Comparison of ENCODE assay signal across 31 cellular contexts in genomic region chr20:32029561-32029960, GRCh38. TPM values are rescaled to one million over a fixed set of nuclear protein-coding genes. Genes with fewer than 3 reads are reported as not detected.
"Had no signal": no experiment of that assay in that cellular context is flagged by ENCODE, and none has a peak within 500 bp of the region (broad histone marks: within the 10 kb centered on the region; RNA-seq: fewer than 3 reads in every experiment).

No MANE protein-coding gene starts in this region.

- H3K27ac Mint-ChIP-seq: naive thymus-derived CD8-positive, alpha-beta T cell; natural killer cell treated with Interleukin-12 subunit alpha and Interleukin-12 subunit beta and Interleukin-15 and Interleukin-18, amount 100 ng/mL, for 72 hours; progenitor cell of endocrine pancreas; stimulated activated memory B cell treated with anti-CD40 and anti-IgM and Interleukin-4, amounts not matched to agents 10 μg/mL and 1 μg/mL and 100 μg/mL, for 72 hours; stimulated activated naive CD8-positive, alpha-beta T cell treated with anti-CD3 and anti-CD28 coated beads, Interleukin-15, amount 100 ng/mL, for 72 hours; type B pancreatic cell had no signal

- H3K4me2 ChIP-seq: smooth muscle cell had no signal

- H3K9ac ChIP-seq: parathyroid adenoma had no signal

- H3K27ac ChIP-seq: ovary, parathyroid adenoma, psoas muscle, skin epidermis, spleen, suprapubic skin, testis, tibial artery, transverse colon, upper lobe of right lung, uterus had no signal

- H3K36me3 Mint-ChIP-seq: naive B cell; natural killer cell treated with Interleukin-12 subunit alpha and Interleukin-12 subunit beta and Interleukin-15 and Interleukin-18, amount 100 ng/mL, for 72 hours; stimulated activated memory B cell treated with anti-CD40 and anti-IgM and Interleukin-4, amounts not matched to agents 10 μg/mL and 1 μg/mL and 100 μg/mL, for 72 hours; type B pancreatic cell had no signal

- H3K9me3 Mint-ChIP-seq: naive B cell; naive thymus-derived CD8-positive, alpha-beta T cell; natural killer cell treated with Interleukin-12 subunit alpha and Interleukin-12 subunit beta and Interleukin-15 and Interleukin-18, amount 100 ng/mL, for 72 hours; stimulated activated memory B cell treated with anti-CD40 and anti-IgM and Interleukin-4, amounts not matched to agents 10 μg/mL and 1 μg/mL and 100 μg/mL, for 72 hours; stimulated activated naive CD8-positive, alpha-beta T cell treated with anti-CD3 and anti-CD28 coated beads, Interleukin-15, amount 100 ng/mL, for 72 hours; type B pancreatic cell had no signal

- H3K9me3 ChIP-seq: ovary, psoas muscle, spleen, suprapubic skin, testis, tibial artery, transverse colon, upper lobe of right lung, uterus had no signal

- H3K27me3 ChIP-seq: ovary, testis, upper lobe of right lung had no signal

- H3K4me1 Mint-ChIP-seq: naive thymus-derived CD8-positive, alpha-beta T cell; stimulated activated naive CD8-positive, alpha-beta T cell treated with anti-CD3 and anti-CD28 coated beads, Interleukin-15, amount 100 ng/mL, for 72 hours had no signal

- H3K79me2 ChIP-seq: parathyroid adenoma had no signal

- ATAC-seq: naive thymus-derived CD8-positive, alpha-beta T cell; natural killer cell treated with Interleukin-12 subunit alpha and Interleukin-12 subunit beta and Interleukin-15 and Interleukin-18, amount 100 ng/mL, for 72 hours; psoas muscle; right cardiac atrium; stimulated activated memory B cell treated with anti-CD40 and anti-IgM and Interleukin-4, amounts not matched to agents 10 μg/mL and 1 μg/mL and 100 μg/mL, for 72 hours; stimulated activated naive CD8-positive, alpha-beta T cell treated with anti-CD3 and anti-CD28 coated beads, Interleukin-15, amount 100 ng/mL, for 72 hours; stimulated activated naive CD8-positive, alpha-beta T cell treated with anti-CD3 and anti-CD28 coated beads, Interleukin-15, Interleukin-2, amounts not matched to agents 100 U/mL and 50 U/mL, for 24 hours; upper lobe of right lung had no signal

- H3K36me3 ChIP-seq: ovary, suprapubic skin, tibial artery, transverse colon, upper lobe of right lung, uterus had no signal

- H3K4me3 Mint-ChIP-seq: naive thymus-derived CD8-positive, alpha-beta T cell; natural killer cell treated with Interleukin-12 subunit alpha and Interleukin-12 subunit beta and Interleukin-15 and Interleukin-18, amount 100 ng/mL, for 72 hours; stimulated activated memory B cell treated with anti-CD40 and anti-IgM and Interleukin-4, amounts not matched to agents 10 μg/mL and 1 μg/mL and 100 μg/mL, for 72 hours; stimulated activated naive CD8-positive, alpha-beta T cell treated with anti-CD3 and anti-CD28 coated beads, Interleukin-15, amount 100 ng/mL, for 72 hours had no signal

- DNase-seq: naive B cell; naive thymus-derived CD8-positive, alpha-beta T cell; occipital lobe; ovary; posterior cingulate gyrus; psoas muscle; right cardiac atrium; spleen; stimulated activated CD4-positive, alpha-beta T cell treated with anti-CD3 and anti-CD28 coated beads, Interleukin-12 subunit alpha, Interleukin-12 subunit beta, amount 100 ng/mL, for 4 hours; stimulated activated CD4-positive, alpha-beta T cell treated with anti-CD3 and anti-CD28 coated beads, Interleukin-1b, Interleukin-23, amount 100 ng/mL, for 48 hours; stimulated activated CD4-positive, alpha-beta T cell treated with anti-CD3 and anti-CD28 coated beads, Interleukin-4, amount 100 ng/mL, for 1 hour; stimulated activated CD4-positive, alpha-beta T cell treated with anti-CD3 and anti-CD28 coated beads, Interleukin-4, amount 100 ng/mL, for 4 hours; stimulated activated CD8-positive, alpha-beta memory T cell treated with anti-CD3 and anti-CD28 coated beads, Interleukin-4, amount 100 ng/mL, for 48 hours; stimulated activated naive CD4-positive, alpha-beta T cell; stimulated activated naive CD8-positive, alpha-beta T cell treated with anti-CD3 and anti-CD28 coated beads, Interleukin-15, amount 100 ng/mL, for 72 hours; stimulated activated naive CD8-positive, alpha-beta T cell treated with anti-CD3 and anti-CD28 coated beads, Interleukin-15, Interleukin-2, amounts not matched to agents 100 U/mL and 50 U/mL, for 24 hours; testis; tibial artery; transverse colon; upper lobe of right lung; uterus had no signal

- H3K4me3 ChIP-seq: ovary, psoas muscle, skin epidermis, smooth muscle cell, spleen, suprapubic skin, testis, tibial artery, transverse colon, upper lobe of right lung, uterus had no signal

- H3K4me1 ChIP-seq: parathyroid adenoma, psoas muscle, uterus had no signal

RNA-seq across cellular contexts. Expression of gene CCM2L, which starts 19.3 kb away (rescaled TPM):
- total RNA-seq: naive thymus-derived CD8-positive, alpha-beta T cell; natural killer cell treated with Interleukin-12 subunit alpha and Interleukin-12 subunit beta and Interleukin-15 and Interleukin-18, amount 100 ng/mL, for 72 hours; osteoblast; renal cortical epithelial cell; smooth muscle cell had no signal
- polyA plus RNA-seq: naive thymus-derived CD8-positive, alpha-beta T cell had no signal

RNA-seq across cellular contexts. Expression of gene HCK, which starts 22.5 kb away (rescaled TPM):
- total RNA-seq: progenitor cell of endocrine pancreas, renal cortical epithelial cell had no signal
